ENCODE assay signal across 33 cellular contexts in the genomic region with DNA sequence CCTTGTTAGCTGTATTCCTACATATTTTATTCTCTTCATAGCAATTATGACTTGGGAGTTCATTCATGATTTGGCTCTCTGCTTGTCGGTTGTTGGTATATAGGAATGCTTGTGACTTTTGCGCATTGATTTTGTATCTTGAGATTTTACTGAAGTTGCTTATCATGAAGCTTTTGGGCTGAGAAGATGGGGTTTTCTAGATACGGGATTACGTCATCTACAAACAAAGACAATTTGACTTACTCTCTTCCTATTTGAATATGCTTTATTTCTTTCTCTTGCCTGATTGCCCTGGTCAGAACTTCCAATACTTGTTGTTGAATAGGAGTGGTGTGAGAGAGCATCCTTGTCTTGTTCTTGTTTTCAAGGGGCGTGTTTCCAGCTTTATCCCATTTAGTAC.
"Had no signal": no experiment of that assay in that cellular context is flagged by ENCODE, and none has a peak within 500 bp of the region (broad histone marks: within the 10 kb centered on the region; RNA-seq: fewer than 3 reads in every experiment).

No MANE protein-coding gene starts in this region.

- H3K27me3 ChIP-seq: adrenal gland, ascending aorta, brain microvascular endothelial cell, breast epithelium, cardiac muscle cell had no signal

- H3K4me3 ChIP-seq: adrenal gland, ascending aorta, breast epithelium, cardiac muscle cell had no signal

- DNase-seq: activated effector memory CD4-positive, alpha-beta T cell treated with anti-CD3 and anti-CD28 coated beads, Interleukin-2, amount 50 U/mL, for 16 hours; activated effector memory CD4-positive, alpha-beta T cell treated with Interleukin-2 at 50 U/mL for 16 hours; activated gamma-delta T cell; activated gamma-delta T cell treated with Interleukin-2 at 50 U/mL for 16 hours; activated naive CD4-positive, alpha-beta T cell; activated naive CD4-positive, alpha-beta T cell treated with anti-CD3 and anti-CD28 coated beads for 36 hours; activated naive CD4-positive, alpha-beta T cell treated with anti-CD3 and anti-CD28 coated beads, Interleukin-2, amount 10 ng/mL, durations not matched to agents 7 days and 5 days; activated naive CD4-positive, alpha-beta T cell treated with anti-CD3 and anti-CD28 coated beads, Interleukin-2, amount 50 U/mL, for 16 hours; activated naive CD4-positive, alpha-beta T cell treated with Interleukin-2 at 50 U/mL for 16 hours; activated naive CD8-positive, alpha-beta T cell treated with anti-CD3 and anti-CD28 coated beads for 36 hours; activated naive CD8-positive, alpha-beta T cell treated with anti-CD3 and anti-CD28 coated beads, Interleukin-2, amount 10 ng/mL, durations not matched to agents 7 days and 5 days; activated naive CD8-positive, alpha-beta T cell treated with anti-CD3 and anti-CD28 coated beads, Interleukin-2, amount 50 U/mL, for 24 hours; activated T-cell treated with anti-CD3 and anti-CD28 coated beads, Interleukin-2, amount 50 U/mL, for 1 hour; activated T-cell treated with anti-CD3 and anti-CD28 coated beads, Interleukin-2, amount 50 U/mL, for 24 hours; activated T-cell treated with anti-CD3 and anti-CD28 coated beads, Interleukin-2, amount 50 U/mL, for 4 hours; activated T-cell treated with anti-CD3 and anti-CD28 coated beads, Interleukin-2, amount 50 U/mL, for 48 hours; activated T-cell treated with anti-CD3 and anti-CD28 coated beads, Interleukin-2, amount 50 U/mL, for 72 hours; adrenal gland; amniotic stem cell; amygdala; anterior cingulate cortex; aorta; brain microvascular endothelial cell; caudate nucleus; central memory CD4-positive, alpha-beta T cell; cerebellar nuclear complex had no signal

- FAIRE-seq: astrocyte, bronchial epithelial cell had no signal

- H3K36me3 ChIP-seq: adrenal gland, ascending aorta, brain microvascular endothelial cell, breast epithelium, cardiac muscle cell had no signal

- ATAC-seq: activated naive CD4-positive, alpha-beta T cell treated with anti-CD3 and anti-CD28 coated beads, Interleukin-2, amount 50 U/mL, for 72 hours; activated naive CD8-positive, alpha-beta T cell treated with anti-CD3 and anti-CD28 coated beads, Interleukin-2, amount 50 U/mL, for 24 hours; activated T-cell treated with anti-CD3 and anti-CD28 coated beads, Interleukin-2, amount 50 U/mL, for 4 hours; activated T-cell treated with anti-CD3 and anti-CD28 coated beads, Interleukin-2, amount 50 U/mL, for 72 hours; activated T-helper 17 cell treated with anti-CD3 and anti-CD28 coated beads, Interleukin-2, amount 50 U/mL, for 72 hours had no signal

- H3K4me1 ChIP-seq: adrenal gland, ascending aorta, breast epithelium had no signal

- H3K9me3 ChIP-seq: adrenal gland, ascending aorta had no signal

- H3K27ac ChIP-seq: adrenal gland, ascending aorta, brain microvascular endothelial cell, breast epithelium, cardiac muscle cell had no signal
